In genomic region chr12:105843989-105844768, GRCh38 we compare ENCODE assay signal across 24 cellular contexts.
A peak's percentile ranks its signal among the peaks of the same experiment; 100 is the strongest.
DNase-seq lines count a peak whose midpoint lies in the region; ATAC-seq, FAIRE-seq and TF ChIP-seq lines count a peak whose summit lies in the region.
"Had no signal": no experiment of that assay in that cellular context is flagged by ENCODE, and none has a peak within 500 bp of the region (broad histone marks: within the 10 kb centered on the region; RNA-seq: fewer than 3 reads in every experiment).

No MANE protein-coding gene starts in this region.

- no peak overlapping the region for H3K4me2 ChIP-seq in PC-3 (ENCODE audit: low read length)
- no peak overlapping the region for H3K4me2 ChIP-seq in neuronal stem cell (ENCODE audit: insufficient read depth, low read length, poor library complexity, severe bottlenecking)
- H3K4me2 ChIP-seq: PC-9 had no signal

- BruUV-seq in PC-3 (replicated peaks; lab: Mats Ljungman, UMichigan) = no TSS peak

- H2AFZ ChIP-seq in PC-3 (ENCODE audit: low read length) = 0 out of 2 replicates have a peak overlapping the region, but pooled peaks have one; percentile 9
- peak overlapping the region; percentile 51 for H2AFZ ChIP-seq in neuronal stem cell (ENCODE audit: low read length)
- H2AFZ ChIP-seq: PC-9 had no signal

- ATAC-seq in PC-3 = no peak
- no peak for ATAC-seq in esophagus mucosa
- ATAC-seq in heart right ventricle = no peak
- ATAC-seq: activated CD8-positive, alpha-beta T cell treated with anti-CD3 and anti-CD28 coated beads for 36 hours; body of pancreas; right lobe of liver had no signal

- no peak overlapping the region for H3K23ac ChIP-seq in neuronal stem cell (ENCODE audit: low read depth, low read length, poor library complexity)

- no peak overlapping the region for H2AK5ac ChIP-seq in neuronal stem cell (ENCODE audit: low read depth, low read length)

- H3K4me1 ChIP-seq in PC-3 (ENCODE audit: insufficient read depth, low read length) = no peaks in the 10 kb centered on the region
- H3K4me1 ChIP-seq in neuronal stem cell (ENCODE audit: control insufficient read depth in 2 of 2, insufficient read depth in 1 of 2, low read depth in 1 of 2, low read length in 2 of 2) = peaks cover 0 to 14% of the 10 kb centered on the region in 2 donors
- peaks cover 0 to 11% (median 0%) of the 10 kb centered on the region in 9 donors for H3K4me1 ChIP-seq in heart right ventricle
- H3K4me1 ChIP-seq: body of pancreas, right lobe of liver, upper lobe of left lung had no signal

- no peak overlapping the region for H2BK15ac ChIP-seq in neuronal stem cell (ENCODE audit: low read length)

- DNase-seq in AG04450 (ENCODE audit: low read depth, low spot score) (peak; percentile 15), PC-3 (no peak), fibroblast of mammary gland (ENCODE audit: low read depth) (peak; percentile 11), neuronal stem cell (ENCODE audit: low spot score) (no peak), midbrain (lab: John Stamatoyannopoulos, UW) (no peak), heart right ventricle (no peak), frontal cortex (ENCODE audit: low spot score in 2 of 2) (no peak)
- DNase-seq: 8988T; activated CD4-positive, CD25-positive, alpha-beta regulatory T cell; activated CD8-positive, alpha-beta T cell treated with anti-CD3 and anti-CD28 coated beads for 36 hours; activated naive CD4-positive, alpha-beta T cell treated with anti-CD3 and anti-CD28 coated beads, Interleukin-2, amount 10 ng/mL, durations not matched to agents 7 days and 5 days; activated T-cell treated with anti-CD3 and anti-CD28 coated beads, Interleukin-2, amount 50 U/mL, for 24 hours; body of pancreas; CD4-positive, alpha-beta T cell; GDM1; H7; PC-9; right lobe of liver; T1000; upper lobe of left lung had no signal

- intact Hi-C loops in PC-3 (cut with micrococcal nuclease) = no loop called here
- intact Hi-C loops in heart right ventricle (cut with DNase I) = no loop called here

- H3K9ac ChIP-seq in PC-3 (ENCODE audit: low read length) = no peak overlapping the region
- H3K9ac ChIP-seq in neuronal stem cell (ENCODE audit: low read depth, low read length, poor library complexity) = no peak overlapping the region

- no peak overlapping the region for H2BK12ac ChIP-seq in neuronal stem cell (ENCODE audit: low read length)

- H3K4me3 ChIP-seq in AG04450 (ENCODE audit: low read depth, low read length) (no peak overlapping the region), PC-3 (ENCODE audit: low read length) (no peak overlapping the region), fibroblast of mammary gland (ENCODE audit: control insufficient read depth, low read depth, low read length) (no peak overlapping the region), neuronal stem cell (ENCODE audit: low read length in 2 of 2) (peak overlapping the region in 1 of 2 donors; percentile 49), heart right ventricle (no peak overlapping the region)
- H3K4me3 ChIP-seq: body of pancreas, PC-9, right lobe of liver, upper lobe of left lung had no signal

- no peak overlapping the region for H4K91ac ChIP-seq in neuronal stem cell (ENCODE audit: low read depth, low read length, poor library complexity)

- CTCF ChIA-PET in AG04450 (lab: Charles Lee) = no interaction called here
- CTCF ChIA-PET in PC-3 (lab: Charles Lee) = no interaction called here

- H3K18ac ChIP-seq in neuronal stem cell (ENCODE audit: low read length) = no peak overlapping the region

- no peaks in the 10 kb centered on the region for H3K79me2 ChIP-seq in PC-3 (ENCODE audit: low read length)

- H3K36me3 ChIP-seq in PC-3 (ENCODE audit: low read depth, low read length) = no peaks in the 10 kb centered on the region
- H3K36me3 ChIP-seq in neuronal stem cell (replicated peaks in 1 of 2; ENCODE audit: control insufficient read depth in 2 of 2, insufficient read depth in 2 of 2, low read length in 2 of 2) = no peaks in the 10 kb centered on the region
- H3K36me3 ChIP-seq in heart right ventricle = no peaks in the 10 kb centered on the region
- H3K36me3 ChIP-seq: right lobe of liver, upper lobe of left lung had no signal

- H3F3A ChIP-seq in PC-3 (ENCODE audit: low read length, unreplicated experiment) = no peaks in the 10 kb centered on the region

- no peaks in the 10 kb centered on the region for H4K20me1 ChIP-seq in PC-3 (ENCODE audit: low read length)

- H3K27me3 ChIP-seq in AG04450 (ENCODE audit: control insufficient read depth, insufficient read depth, low read length) (no peaks in the 10 kb centered on the region), PC-3 (ENCODE audit: low read length) (peaks cover 44% of the 10 kb centered on the region), neuronal stem cell (ENCODE audit: control insufficient read depth in 3 of 3, insufficient read depth in 3 of 3, low read depth in 1 of 3, low read length in 3 of 3) (no peaks in the 10 kb centered on the region), heart right ventricle (no peaks in the 10 kb centered on the region)
- H3K27me3 ChIP-seq: body of pancreas, right lobe of liver, upper lobe of left lung had no signal

- no peak overlapping the region for H3K14ac ChIP-seq in neuronal stem cell (ENCODE audit: low read length)

- FAIRE-seq in frontal cortex (lab: Jason Lieb, UNC) = no peak
- FAIRE-seq: colon, GM12892 had no signal

- H3K27ac ChIP-seq in AG04450 (ENCODE audit: low read depth, low read length) (no peak overlapping the region), PC-3 (ENCODE audit: low read length) (no peak overlapping the region), neuronal stem cell (replicated peaks; ENCODE audit: low read length) (no peak overlapping the region), heart right ventricle (no peak overlapping the region)
- H3K27ac ChIP-seq: body of pancreas, HL-60, PC-9, right lobe of liver had no signal

- H4K8ac ChIP-seq in neuronal stem cell (ENCODE audit: low read depth, low read length) = no peak overlapping the region

- H3K9me2 ChIP-seq in PC-3 (replicated peaks; ENCODE audit: low read length) = no peaks in the 10 kb centered on the region

- H3K4ac ChIP-seq in neuronal stem cell (ENCODE audit: low read length) = no peak overlapping the region

- POLR2A ChIA-PET in AG04450 (lab: Yijun Ruan, JAX) (no interaction called here), PC-3 (lab: Charles Lee; ENCODE audit: unreplicated experiment) (no interaction called here)

- no peaks in the 10 kb centered on the region for H3K79me1 ChIP-seq in neuronal stem cell (ENCODE audit: low read depth, low read length)

- H3K9me3 ChIP-seq in AG04450 (ENCODE audit: control insufficient read depth, insufficient read depth, low read length) = no peaks in the 10 kb centered on the region
- H3K9me3 ChIP-seq in PC-3 (ENCODE audit: low read length) = peaks cover 8% of the 10 kb centered on the region; the same call in 1 of the 2 replicates
- H3K9me3 ChIP-seq in neuronal stem cell (replicated peaks in 1 of 2; ENCODE audit: control insufficient read depth in 2 of 2, insufficient read depth in 1 of 2, low read depth in 1 of 2, low read length in 2 of 2) = peaks cover 0 to 21% of the 10 kb centered on the region in 2 donors
- no peaks in the 10 kb centered on the region for H3K9me3 ChIP-seq in heart right ventricle
- H3K9me3 ChIP-seq: body of pancreas, right lobe of liver, upper lobe of left lung had no signal

- WGBS in neuronal stem cell (ENCODE audit: extremely low coverage in 2 of 2, insufficient read length in 2 of 2, insufficient replicate concordance in 1 of 2), 2 donors = no CpG with 5 or more reads among the region's 11 CpGs
- WGBS in heart right ventricle, 2 donors = 72 to 82% methylated on average over 11 of the region's 11 CpGs

- H2BK120ac ChIP-seq in neuronal stem cell (ENCODE audit: low read depth, low read length) = no peak overlapping the region

- no peak overlapping the region for H2BK5ac ChIP-seq in neuronal stem cell (ENCODE audit: low read length)

- no peak for TF ChIP-seq CTCF in AG04450 (IDR thresholded peaks at IDR 0.05; ENCODE audit: low read depth, low read length)
- no peak for TF ChIP-seq CTCF in PC-3 (conservative IDR thresholded peaks at IDR 0.05; ENCODE audit: low read depth, low read length)
- no peak for TF ChIP-seq CTCF in fibroblast of mammary gland (conservative IDR thresholded peaks at IDR 0.05; ENCODE audit: control insufficient read depth, insufficient read depth, low read depth, low read length)
- no peak for TF ChIP-seq CTCF in heart right ventricle (IDR thresholded peaks at IDR 0.05)

Comparison
In these comparisons a context has a peak if more than half of its experiments do, and no peak if none do; other contexts are left out.
1. DNase-seq: peak in AG04450 (single experiment) and fibroblast of mammary gland (single experiment); none in PC-3 (single experiment), neuronal stem cell (single experiment), midbrain (single experiment), heart right ventricle (0 of 2) and frontal cortex (0 of 2).